28 cellular contexts compared by ENCODE assay signal in genomic region chr18:1929720-1930119, GRCh38.
"Had no signal": no experiment of that assay in that cellular context is flagged by ENCODE, and none has a peak within 500 bp of the region (broad histone marks: within the 10 kb centered on the region; RNA-seq: fewer than 3 reads in every experiment).

No MANE protein-coding gene starts in this region.

- H3K27me3 ChIP-seq: heart left ventricle, left lung, pancreas, tibial nerve, upper lobe of left lung, uterus had no signal

- H3K9me3 ChIP-seq: heart left ventricle, lower lobe of right lung, pancreas, prostate gland, upper lobe of left lung, uterus had no signal

- H3K27ac Mint-ChIP-seq: immature natural killer cell, mesothelial cell of epicardium, naive B cell, natural killer cell had no signal

- H3K27me3 Mint-ChIP-seq: naive B cell; stimulated activated naive CD8-positive, alpha-beta T cell treated with anti-CD3 and anti-CD28 coated beads, Interleukin-15, amount 100 ng/mL, for 72 hours had no signal

- H3K36me3 Mint-ChIP-seq: immature natural killer cell, mesothelial cell of epicardium, naive B cell, natural killer cell had no signal

- H3K4me3 ChIP-seq: heart left ventricle, left lung, lower lobe of right lung, pancreas, prostate gland, skin epidermis, tibial nerve, upper lobe of left lung, uterus had no signal

- H3K36me3 ChIP-seq: heart left ventricle, left lung, lower lobe of right lung, pancreas, prostate gland, tibial nerve, upper lobe of left lung, uterus had no signal

- ATAC-seq: left colon, left lung, natural killer cell, pancreas, right cardiac atrium, sciatic nerve had no signal

- H3K27ac ChIP-seq: heart left ventricle, left lung, lower lobe of right lung, pancreas, prostate gland, skin epidermis, tibial nerve, upper lobe of left lung, uterus had no signal

- DNase-seq: heart left ventricle; hypothalamus; immature natural killer cell; left colon; lower lobe of right lung; mammary epithelial cell; mesenchymal stem cell; naive B cell; natural killer cell; nucleus accumbens; retina; stimulated activated CD4-positive, alpha-beta T cell treated with anti-CD3 and anti-CD28 coated beads, Interleukin-12 subunit alpha, Interleukin-12 subunit beta, amount 100 ng/mL, for 4 hours; stimulated activated CD4-positive, alpha-beta T cell treated with anti-CD3 and anti-CD28 coated beads, Interleukin-15, amount 100 ng/mL, for 24 hours; stimulated activated CD4-positive, alpha-beta T cell treated with anti-CD3 and anti-CD28 coated beads, Interleukin-2, amount 100 ng/mL, for 24 hours; stimulated activated CD4-positive, alpha-beta T cell treated with anti-CD3 and anti-CD28 coated beads, Interleukin-4, amount 100 ng/mL, for 1 hour; stimulated activated naive CD4-positive, alpha-beta T cell treated with Interleukin-2 at 50 U/mL for 16 hours; stimulated activated naive CD8-positive, alpha-beta T cell treated with anti-CD3 and anti-CD28 coated beads, Interleukin-15, amount 100 ng/mL, for 72 hours; substantia nigra; uterus had no signal

- H3K4me3 Mint-ChIP-seq: immature natural killer cell; mesothelial cell of epicardium; naive B cell; natural killer cell; stimulated activated naive CD8-positive, alpha-beta T cell treated with anti-CD3 and anti-CD28 coated beads, Interleukin-15, amount 100 ng/mL, for 72 hours had no signal

- H3K4me1 Mint-ChIP-seq: immature natural killer cell; mesothelial cell of epicardium; naive B cell; natural killer cell; stimulated activated naive CD8-positive, alpha-beta T cell treated with anti-CD3 and anti-CD28 coated beads, Interleukin-15, amount 100 ng/mL, for 72 hours had no signal

- H3K4me1 ChIP-seq: heart left ventricle, left lung, lower lobe of right lung, pancreas, prostate gland, tibial nerve, upper lobe of left lung, uterus had no signal
